9 cellular contexts compared by ENCODE assay signal in genomic region chr5:171029401-171029800, GRCh38.
"Had no signal": no experiment of that assay in that cellular context is flagged by ENCODE, and none has a peak within 500 bp of the region (broad histone marks: within the 10 kb centered on the region; RNA-seq: fewer than 3 reads in every experiment).

No MANE protein-coding gene starts in this region.

- ATAC-seq: HCT116, K562 had no signal

- DNase-seq: GM23248, GOT3, H7, HFFc6, IMR-90, KG1 had no signal

- H3K27ac ChIP-seq: GM23248 had no signal

- H3K36me3 ChIP-seq: HAP-1 had no signal

- H3K4me3 ChIP-seq: GM23248, HAP-1, K562 had no signal

- H3K4me1 ChIP-seq: HAP-1 had no signal

- H3K9me3 ChIP-seq: HAP-1 had no signal
